ENCODE assay signal across 8 cellular contexts in genomic region chrX:63561425-63561824, GRCh38.
DNase-seq lines count a peak whose midpoint lies in the region; ATAC-seq and TF ChIP-seq lines count a peak whose summit lies in the region.

No MANE protein-coding gene starts in this region.

- H3K4me1 ChIP-seq in cardiac muscle cell (ENCODE audit: low read depth) (no peaks in the 10 kb centered on the region), ascending aorta (no peaks in the 10 kb centered on the region), right lobe of liver (no peaks in the 10 kb centered on the region), upper lobe of right lung (no peaks in the 10 kb centered on the region)

- no peaks in the 10 kb centered on the region for H3K9me3 ChIP-seq in cardiac muscle cell (ENCODE audit: low read depth)
- H3K9me3 ChIP-seq in ascending aorta, result peaks cover 0 to 4% of the 10 kb centered on the region in 2 donors
- no peaks in the 10 kb centered on the region for H3K9me3 ChIP-seq in right lobe of liver
- no peaks in the 10 kb centered on the region for H3K9me3 ChIP-seq in upper lobe of right lung

- no peaks in the 10 kb centered on the region for H3K36me3 ChIP-seq in cardiac muscle cell
- no peaks in the 10 kb centered on the region for H3K36me3 ChIP-seq in ascending aorta
- H3K36me3 ChIP-seq in right lobe of liver, result no peaks in the 10 kb centered on the region
- H3K36me3 ChIP-seq in upper lobe of right lung, result no peaks in the 10 kb centered on the region

- H3K4me3 ChIP-seq in cardiac muscle cell, result peak overlapping the region; percentile 44
- H3K4me3 ChIP-seq in ascending aorta, result peak overlapping the region; percentile 61 to 78
- peak overlapping the region; percentile 45 to 66 (median 54) for H3K4me3 ChIP-seq in right lobe of liver
- peak overlapping the region; percentile 65 for H3K4me3 ChIP-seq in upper lobe of right lung

- TF ChIP-seq CTCF in cardiac muscle cell (IDR thresholded peaks at IDR 0.05; ENCODE audit: low read depth, low read length) (no peak), ascending aorta (IDR thresholded peaks at IDR 0.05) (no peak), right lobe of liver (IDR thresholded peaks at IDR 0.05) (no peak), upper lobe of right lung (IDR thresholded peaks at IDR 0.05) (no peak)

- peak; percentile 2 to 7 for DNase-seq in cardiac muscle cell (ENCODE audit: low read depth in 1 of 2, low spot score in 1 of 2)
- DNase-seq in Right ventricle myocardium inferior (ENCODE audit: missing footprints), result no peak
- DNase-seq in ascending aorta (ENCODE audit: low spot score in 2 of 2), result no peak
- DNase-seq in right lobe of liver, result no peak
- DNase-seq in upper lobe of right lung, result no peak
- DNase-seq in activated gamma-delta T cell (lab: John Stamatoyannopoulos, UW), result no peak
- no peak for DNase-seq in DMS114 treated with DMSO at 0.1 percent for 48 hours (lab: John Stamatoyannopoulos, UW; ENCODE audit: unreplicated experiment)

- no peak for TF ChIP-seq POLR2A in right lobe of liver (IDR thresholded peaks at IDR 0.05)

- WGBS in right lobe of liver (ENCODE audit: insufficient coverage, low coverage, low lambda C conversion rate, missing lambda C conversion rate), result 31% methylated on average over 6 of the region's 6 CpGs

- intact Hi-C loops in Right ventricle myocardium inferior (cut with DNase I), result no loop called here
- intact Hi-C loops in ascending aorta (cut with DNase I), result loop anchor here (2.0 to 10.0 kb wide), 5 partner anchors 49 to 646 kb away; partner anchors contain the start of genes AMER1 and SPIN4
- intact Hi-C loops in right lobe of liver (cut with DNase I), result no loop called here
- intact Hi-C loops in upper lobe of right lung (cut with DNase I), result no loop called here

- ATAC-seq in Right ventricle myocardium inferior (no peak), right lobe of liver (peak in 2 of 4 donors; percentile 32 to 44), upper lobe of right lung (no peak), HG03139 (IDR thresholded peaks at IDR 0.05; ENCODE audit: unreplicated experiment) (no peak)

- no peaks in the 10 kb centered on the region for H3K27me3 ChIP-seq in cardiac muscle cell
- H3K27me3 ChIP-seq in ascending aorta, result no peaks in the 10 kb centered on the region
- H3K27me3 ChIP-seq in right lobe of liver, result no peaks in the 10 kb centered on the region
- no peaks in the 10 kb centered on the region for H3K27me3 ChIP-seq in upper lobe of right lung

- H3K27ac ChIP-seq in cardiac muscle cell (peak overlapping the region; percentile 99), ascending aorta (peak overlapping the region in 1 of 2 donors; percentile 73), right lobe of liver (no peak overlapping the region), upper lobe of right lung (peak overlapping the region; percentile 66)

Comparison
In these comparisons a context has a peak if more than half of its experiments do, and no peak if none do; other contexts are left out.
1. DNase-seq: peak in cardiac muscle cell (2 of 2); none in Right ventricle myocardium inferior (single experiment), ascending aorta (0 of 2), right lobe of liver (0 of 3), upper lobe of right lung (single experiment), activated gamma-delta T cell (single experiment) and DMS114 treated with DMSO at 0.1 percent for 48 hours (single experiment).
2. H3K27ac ChIP-seq: peak in cardiac muscle cell (single experiment) and upper lobe of right lung (single experiment); none in right lobe of liver (0 of 3).
3. Peak in every context shown above with its lines, with median percentiles within 50 percentile points of each other: H3K4me3 ChIP-seq.